Comparison of ENCODE assay signal across 8 cellular contexts in the genomic region with DNA sequence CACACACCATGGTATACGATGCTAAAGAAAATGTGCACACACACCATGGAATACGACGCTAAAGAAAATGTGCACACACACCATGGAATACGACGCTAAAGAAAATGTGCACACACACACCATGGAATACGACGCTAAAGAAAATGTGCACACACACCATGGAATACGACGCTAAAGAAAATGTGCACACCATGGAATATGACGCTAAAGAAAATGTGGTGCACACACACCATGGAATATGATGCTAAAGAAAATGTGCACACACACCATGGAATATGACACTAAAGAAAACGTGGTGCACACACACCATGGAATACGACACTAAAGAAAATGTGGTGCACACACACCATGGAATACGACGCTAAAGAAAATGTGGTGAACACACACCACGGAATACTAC. TPM values are rescaled to one million over a fixed set of nuclear protein-coding genes. Genes with fewer than 3 reads are reported as not detected.
"Had no signal": no experiment of that assay in that cellular context is flagged by ENCODE, and none has a peak within 500 bp of the region (broad histone marks: within the 10 kb centered on the region; RNA-seq: fewer than 3 reads in every experiment).

No MANE protein-coding gene starts in this region.

RNA-seq across cellular contexts. Expression of a gene that starts 55.7 kb away (rescaled TPM):
- total RNA-seq: activated naive CD4-positive, alpha-beta T cell treated with anti-CD3 and anti-CD28 coated beads for 36 hours; activated naive CD4-positive, alpha-beta T cell treated with anti-CD3 and anti-CD28 coated beads, Interleukin-2, amount 50 U/mL, for 72 hours; activated naive CD8-positive, alpha-beta T cell treated with anti-CD3 and anti-CD28 coated beads for 36 hours; activated naive CD8-positive, alpha-beta T cell treated with anti-CD3 and anti-CD28 coated beads, Interleukin-2, amount 10 ng/mL, durations not matched to agents 7 days and 5 days; activated T-cell treated with anti-CD3 and anti-CD28 coated beads, Interleukin-2, amount 50 U/mL, for 72 hours; activated T-helper 1 cell treated with anti-CD3 and anti-CD28 coated beads, Interleukin-12 subunit alpha, Interleukin-12 subunit beta, Interleukin-2, Interleukin-4 antibody, amounts not matched to agents 30 ng/mL and 10 ng/mL and 1 ng/mL, durations not matched to agents 14 hours and 24 hours and 36 hours; activated T-helper 17 cell treated with anti-CD3 and anti-CD28 coated beads, Interleukin-2, amount 50 U/mL, for 72 hours; activated T-helper 2 cell treated with anti-CD3 and anti-CD28 coated beads, Interferon-gamma antibody, Interleukin-2, Interleukin-4, amounts not matched to agents 10 μg/mL and 5 μg/mL and 100 μg/mL, durations not matched to agents 14 hours and 24 hours and 36 hours had no signal
